ENCODE assay signal across 1 cellular context in the genomic region with DNA sequence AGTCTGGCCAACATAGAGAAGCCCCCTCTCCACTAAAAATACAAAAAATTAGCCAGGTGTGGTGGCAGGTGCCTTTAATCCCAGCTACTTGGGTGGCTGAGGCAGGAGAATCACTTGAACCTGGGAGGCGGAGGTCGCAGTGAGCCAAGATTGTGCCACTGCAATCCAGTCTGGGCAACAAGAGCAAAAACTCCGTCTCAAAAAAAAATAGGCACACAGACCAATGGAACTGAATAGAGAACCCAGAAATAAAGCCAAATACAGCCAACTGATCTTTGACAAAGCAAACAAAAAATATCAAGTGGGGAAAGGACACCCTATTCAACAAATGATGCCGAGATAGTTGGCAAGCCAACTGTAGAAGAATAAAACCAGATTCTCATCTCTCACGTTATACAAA. TPM values are rescaled to one million over a fixed set of nuclear protein-coding genes. Genes with fewer than 3 reads are reported as not detected.
"Had no signal": no experiment of that assay in that cellular context is flagged by ENCODE, and none has a peak within 500 bp of the region (broad histone marks: within the 10 kb centered on the region; RNA-seq: fewer than 3 reads in every experiment).

No MANE protein-coding gene starts in this region.

RNA-seq across cellular contexts. Expression of a gene that starts 29.7 kb away (rescaled TPM):
- polyA plus RNA-seq: neural cell had no signal
